In genomic region chr2:69177785-69178636, GRCh38 we compare ENCODE assay signal across 8 cellular contexts.
DNase-seq lines count a peak whose midpoint lies in the region; ATAC-seq, FAIRE-seq and TF ChIP-seq lines count a peak whose summit lies in the region.

No MANE protein-coding gene starts in this region.

- WGBS in adipose tissue, 3 donors = 16 to 36% (median 23%) methylated on average over 19 to 20 of the region's 20 CpGs
- 45 to 63% (median 55%) methylated on average over 20 of the region's 20 CpGs for WGBS in heart left ventricle, 4 donors
- 42 to 43% methylated on average over 20 of the region's 20 CpGs for WGBS in pancreas, 2 donors

- DNase-seq in heart left ventricle = peak; percentile 80 to 93 (median 90)
- DNase-seq in pancreas = peak; percentile 40 to 73 (median 62)
- DNase-seq in NCI-H524 treated with DMSO at 0.1 percent for 48 hours (lab: John Stamatoyannopoulos, UW) = no peak
- no peak for DNase-seq in COR-L47 (lab: John Stamatoyannopoulos, UW)

- no peaks in the 10 kb centered on the region for H3K36me3 ChIP-seq in BLaER1 treated with 17β-estradiol and CSF1 and Interleukin-3, amounts not matched to agents 10 nM and 100 nM
- H3K36me3 ChIP-seq in HUES48 (ENCODE audit: control insufficient read depth, insufficient read depth, low read length) (0 out of 2 replicates have a peak, but pooled peaks cover 8% of the 10 kb centered on the region), heart left ventricle (peaks cover 0 to 17% (median 0%) of the 10 kb centered on the region in 9 donors), pancreas (no peaks in the 10 kb centered on the region)

- H3K9me3 ChIP-seq in BLaER1 treated with 17β-estradiol and CSF1 and Interleukin-3, amounts not matched to agents 10 nM and 100 nM (replicated peaks in 1 of 11) = peaks cover 0 to 5% (median 0%) of the 10 kb centered on the region in 11 experiments; a peak in 4 of 22 replicates
- H3K9me3 ChIP-seq in HUES48 (ENCODE audit: control insufficient read depth, insufficient read depth, low read length) = no peaks in the 10 kb centered on the region
- H3K9me3 ChIP-seq in heart left ventricle = no peaks in the 10 kb centered on the region
- no peaks in the 10 kb centered on the region for H3K9me3 ChIP-seq in pancreas

- peak overlapping the region in 8 of 11 experiments; percentile 3 to 66 (median 45); a peak in 13 of 22 replicates for H3K27ac ChIP-seq in BLaER1 treated with 17β-estradiol and CSF1 and Interleukin-3, amounts not matched to agents 10 nM and 100 nM
- H3K27ac ChIP-seq in HUES48 (ENCODE audit: low read depth, low read length) = peak overlapping the region; percentile 97
- H3K27ac ChIP-seq in adipose tissue (ENCODE audit: low read depth, low read length) = peak overlapping the region; percentile 51
- peak overlapping the region; percentile 46 to 97 (median 75) for H3K27ac ChIP-seq in heart left ventricle
- peak overlapping the region in 2 of 4 donors; percentile 45 to 69 for H3K27ac ChIP-seq in pancreas

- no peak for FAIRE-seq in pancreas (lab: Jason Lieb, UNC)

- peak overlapping the region in 2 of 11 experiments; percentile 21 to 44; a peak in 3 of 22 replicates for H3K9ac ChIP-seq in BLaER1 treated with 17β-estradiol and CSF1 and Interleukin-3, amounts not matched to agents 10 nM and 100 nM
- peak overlapping the region; percentile 52 for H3K9ac ChIP-seq in HUES48 (ENCODE audit: low read depth, low read length)

- TF ChIP-seq CTCF in heart left ventricle (IDR thresholded peaks at IDR 0.05) = no peak
- TF ChIP-seq CTCF in pancreas (IDR thresholded peaks at IDR 0.05) = no peak

- no peak overlapping the region for H3K4me3 ChIP-seq in BLaER1 treated with 17β-estradiol and CSF1 and Interleukin-3, amounts not matched to agents 10 nM and 100 nM
- peak overlapping the region; percentile 22 for H3K4me3 ChIP-seq in HUES48 (ENCODE audit: low read depth, low read length)
- peak overlapping the region in 4 of 12 donors; percentile 1 to 33 (median 20) for H3K4me3 ChIP-seq in heart left ventricle
- no peak overlapping the region for H3K4me3 ChIP-seq in pancreas

- peak overlapping the region in 9 of 11 experiments; percentile 5 to 73 (median 52); a peak in 16 of 22 replicates for H3K4me2 ChIP-seq in BLaER1 treated with 17β-estradiol and CSF1 and Interleukin-3, amounts not matched to agents 10 nM and 100 nM

- peaks cover 0 to 47% (median 19%) of the 10 kb centered on the region in 10 experiments; a peak in 13 of 20 replicates for H3K4me1 ChIP-seq in BLaER1 treated with 17β-estradiol and CSF1 and Interleukin-3, amounts not matched to agents 10 nM and 100 nM
- peaks cover 20% of the 10 kb centered on the region for H3K4me1 ChIP-seq in HUES48 (ENCODE audit: control insufficient read depth, insufficient read depth, low read length)
- H3K4me1 ChIP-seq in heart left ventricle = peaks cover 0 to 36% (median 8%) of the 10 kb centered on the region in 12 donors
- H3K4me1 ChIP-seq in pancreas = no peaks in the 10 kb centered on the region

- no peak for TF ChIP-seq POLR2A in heart left ventricle (IDR thresholded peaks at IDR 0.05)

- intact Hi-C loops in heart left ventricle (cut with DNase I) = loop anchor here in 4 of 10 donors (5.0 to 10.0 kb wide), 2 partner anchors 127 to 129 kb away; no protein-coding TSS in a partner anchor
- intact Hi-C loops in pancreas (cut with DNase I) = no loop called here

- no peaks in the 10 kb centered on the region for H4K20me1 ChIP-seq in BLaER1 treated with 17β-estradiol and CSF1 and Interleukin-3, amounts not matched to agents 10 nM and 100 nM

- H3K27me3 ChIP-seq in BLaER1 treated with 17β-estradiol and CSF1 and Interleukin-3, amounts not matched to agents 10 nM and 100 nM = no peaks in the 10 kb centered on the region
- H3K27me3 ChIP-seq in HUES48 (ENCODE audit: control insufficient read depth, insufficient read depth, low read length) = no peaks in the 10 kb centered on the region
- no peaks in the 10 kb centered on the region for H3K27me3 ChIP-seq in heart left ventricle
- no peaks in the 10 kb centered on the region for H3K27me3 ChIP-seq in pancreas

- ATAC-seq in heart left ventricle = peak; percentile 67 to 94 (median 89)
- ATAC-seq in pancreas = peak; percentile 48 to 91 (median 89)
- ATAC-seq in HG02973 (IDR thresholded peaks at IDR 0.05; ENCODE audit: unreplicated experiment) = no peak

Comparison
In these comparisons a context has a peak if more than half of its experiments do, and no peak if none do; other contexts are left out.
1. DNase-seq: peak in heart left ventricle (5 of 5) and pancreas (6 of 6); none in NCI-H524 treated with DMSO at 0.1 percent for 48 hours (single experiment) and COR-L47 (single experiment).